ENCODE assay signal across 15 cellular contexts in genomic region chr3:48477959-48478480, GRCh38. TPM values are rescaled to one million over a fixed set of nuclear protein-coding genes. Genes with fewer than 3 reads are reported as not detected.
A peak's percentile ranks its signal among the peaks of the same experiment; 100 is the strongest.
DNase-seq lines count a peak whose midpoint lies in the region; FAIRE-seq and TF ChIP-seq lines count a peak whose summit lies in the region.
"Had no signal": no experiment of that assay in that cellular context is flagged by ENCODE, and none has a peak within 500 bp of the region (broad histone marks: within the 10 kb centered on the region; RNA-seq: fewer than 3 reads in every experiment).

No MANE protein-coding gene starts in this region.

- H3K36me3 ChIP-seq in OCI-LY1 (ENCODE audit: insufficient read depth, low read length) = no peaks in the 10 kb centered on the region
- H3K36me3 ChIP-seq in endodermal cell (ENCODE audit: control insufficient read depth, insufficient read depth, low read length) = peaks cover 4% of the 10 kb centered on the region
- no peaks in the 10 kb centered on the region for H3K36me3 ChIP-seq in transverse colon
- H3K36me3 ChIP-seq in mesenchymal stem cell (ENCODE audit: control insufficient read depth in 1 of 2, insufficient read depth in 2 of 2, low read depth in 1 of 2, low read length in 2 of 2) = peaks cover 9 to 37% of the 10 kb centered on the region in 2 experiments

- TF ChIP-seq CTCF in OCI-LY1 (IDR thresholded peaks at IDR 0.05; ENCODE audit: low read length) (no peak), endodermal cell (conservative IDR thresholded peaks at IDR 0.05) (no peak), transverse colon (IDR thresholded peaks at IDR 0.05) (no peak)

- H3K27me3 ChIP-seq in OCI-LY1 (ENCODE audit: insufficient read depth, low read length) (no peaks in the 10 kb centered on the region), endodermal cell (ENCODE audit: control insufficient read depth, insufficient read depth, low read length, poor library complexity, severe bottlenecking) (no peaks in the 10 kb centered on the region), transverse colon (no peaks in the 10 kb centered on the region), mesenchymal stem cell (ENCODE audit: control insufficient read depth in 1 of 2, insufficient read depth in 1 of 2, low read length in 2 of 2) (no peaks in the 10 kb centered on the region)

- H3K27me3 Mint-ChIP-seq in activated naive CD4-positive, alpha-beta T cell treated with anti-CD3 and anti-CD28 coated beads, Interleukin-2, amount 50 U/mL, for 24 hours = no peaks in the 10 kb centered on the region
- no peaks in the 10 kb centered on the region for H3K27me3 Mint-ChIP-seq in endodermal cell (ENCODE audit: insufficient read depth)
- H3K27me3 Mint-ChIP-seq: dendritic cell treated with granulocyte-macrophage colony-stimulating factor and Interleukin-4, amounts not matched to agents 40 ng/mL and 50 ng/mL, for 4 days; type B pancreatic cell had no signal

- H3K9me2 ChIP-seq in OCI-LY1 (ENCODE audit: low read depth, low read length) = no peaks in the 10 kb centered on the region

- no peaks in the 10 kb centered on the region for H3F3A ChIP-seq in OCI-LY1 (ENCODE audit: insufficient read depth, low read length)

- no peak overlapping the region for H2BK12ac ChIP-seq in mesenchymal stem cell (ENCODE audit: low read length in 2 of 2)

- H3K27ac ChIP-seq in OCI-LY1 (ENCODE audit: low read depth, low read length, poor library complexity, severe bottlenecking) = peak overlapping the region; percentile 79
- no peak overlapping the region for H3K27ac ChIP-seq in endodermal cell (ENCODE audit: low read depth, low read length)
- H3K27ac ChIP-seq in transverse colon = peak overlapping the region in 3 of 4 donors; percentile 30 to 41 (median 31)
- H3K27ac ChIP-seq in mesenchymal stem cell (ENCODE audit: low read length, poor library complexity, severe bottlenecking) = no peak overlapping the region

- FAIRE-seq in urothelium cell line (lab: Jason Lieb, UNC) = no peak

- peak overlapping the region; percentile 64; the same call in 1 of the 2 replicates for H3K4me2 ChIP-seq in OCI-LY1 (ENCODE audit: low read length)
- H3K4me2 ChIP-seq in mesenchymal stem cell (ENCODE audit: low read length, poor library complexity, severe bottlenecking) = no peak overlapping the region

- H3K36me3 Mint-ChIP-seq in activated naive CD4-positive, alpha-beta T cell treated with anti-CD3 and anti-CD28 coated beads, Interleukin-2, amount 50 U/mL, for 24 hours = no peaks in the 10 kb centered on the region
- H3K36me3 Mint-ChIP-seq in endodermal cell (ENCODE audit: low read depth) = peaks cover 17% of the 10 kb centered on the region

- no peak overlapping the region for H2BK5ac ChIP-seq in mesenchymal stem cell (ENCODE audit: low read depth, low read length, poor library complexity, severe bottlenecking)

- no peaks in the 10 kb centered on the region for H3K9me3 ChIP-seq in OCI-LY1 (ENCODE audit: low read length)
- H3K9me3 ChIP-seq in endodermal cell (ENCODE audit: control insufficient read depth, low read length) = no peaks in the 10 kb centered on the region
- no peaks in the 10 kb centered on the region for H3K9me3 ChIP-seq in transverse colon
- no peaks in the 10 kb centered on the region for H3K9me3 ChIP-seq in mesenchymal stem cell (ENCODE audit: control insufficient read depth, low read length)

- intact Hi-C loops in transverse colon (cut with DNase I; ENCODE audit: low total_unique reads) = no loop called here

- DNase-seq in activated naive CD4-positive, alpha-beta T cell treated with Interleukin-2 at 50 U/mL for 16 hours = no peak
- DNase-seq in endodermal cell (peak; percentile 44), transverse colon (no peak), occipital lobe (lab: John Stamatoyannopoulos, UW) (no peak), urothelium cell line (ENCODE audit: low spot score) (no peak), mesenchymal stem cell (no peak)
- DNase-seq: DMS79 treated with DMSO at 0.1 percent for 48 hours; mesendoderm; NCI-H1930; NCI-H526 treated with DMSO at 0.1 percent for 48 hours; stimulated activated CD4-positive, alpha-beta T cell treated with anti-CD3 and anti-CD28 coated beads, Interleukin-12 subunit alpha, Interleukin-12 subunit beta, amount 100 ng/mL, for 4 hours had no signal

- H3K9me3 Mint-ChIP-seq in activated naive CD4-positive, alpha-beta T cell treated with anti-CD3 and anti-CD28 coated beads, Interleukin-2, amount 50 U/mL, for 24 hours = no peaks in the 10 kb centered on the region
- H3K9me3 Mint-ChIP-seq in endodermal cell = no peaks in the 10 kb centered on the region
- H3K9me3 Mint-ChIP-seq: dendritic cell treated with granulocyte-macrophage colony-stimulating factor and Interleukin-4, amounts not matched to agents 40 ng/mL and 50 ng/mL, for 4 days; type B pancreatic cell had no signal

- peak overlapping the region; percentile 94 for H3K27ac Mint-ChIP-seq in activated naive CD4-positive, alpha-beta T cell treated with anti-CD3 and anti-CD28 coated beads, Interleukin-2, amount 50 U/mL, for 24 hours
- no peak overlapping the region for H3K27ac Mint-ChIP-seq in endodermal cell
- H3K27ac Mint-ChIP-seq: dendritic cell treated with granulocyte-macrophage colony-stimulating factor and Interleukin-4, amounts not matched to agents 40 ng/mL and 50 ng/mL, for 4 days; type B pancreatic cell had no signal

- in situ Hi-C loops in transverse colon (cut with MboI; ENCODE audit: low pct_ligation_motif_present in 1 of 4, low pct_unique_long_range_greater_than_20kb in 1 of 4, low sequenced_read_pairs in 3 of 4) = no loop called here

- H4K91ac ChIP-seq in mesenchymal stem cell (ENCODE audit: low read length) = no peak overlapping the region

- H3K4me1 Mint-ChIP-seq in activated naive CD4-positive, alpha-beta T cell treated with anti-CD3 and anti-CD28 coated beads, Interleukin-2, amount 50 U/mL, for 24 hours = peaks cover 44% of the 10 kb centered on the region
- peaks cover 21% of the 10 kb centered on the region for H3K4me1 Mint-ChIP-seq in endodermal cell

- TF ChIP-seq EP300 in transverse colon (IDR thresholded peaks at IDR 0.05; ENCODE audit: low read depth) = no peak

- no peak overlapping the region for H2AK5ac ChIP-seq in mesenchymal stem cell (ENCODE audit: low read length, severe bottlenecking)

- TF ChIP-seq POLR2A in transverse colon (IDR thresholded peaks at IDR 0.05) = no peak

- no peak overlapping the region for H3K4ac ChIP-seq in mesenchymal stem cell (ENCODE audit: low read depth in 1 of 2, low read length in 2 of 2)

- peak overlapping the region; percentile 57; the same call in 1 of the 2 replicates for H3K9ac ChIP-seq in OCI-LY1 (ENCODE audit: low read length)
- H3K9ac ChIP-seq in endodermal cell (ENCODE audit: extremely low read depth, low read length, poor library complexity, severe bottlenecking) = no peak overlapping the region
- H3K9ac ChIP-seq in mesenchymal stem cell (ENCODE audit: low read length) = no peak overlapping the region

- no peak overlapping the region for H3K14ac ChIP-seq in mesenchymal stem cell (ENCODE audit: low read length in 2 of 2)

- H3K79me1 ChIP-seq in mesenchymal stem cell (replicated peaks; ENCODE audit: low read length, poor library complexity, severe bottlenecking) = peaks cover 4% of the 10 kb centered on the region

- H3K23ac ChIP-seq in mesenchymal stem cell (ENCODE audit: low read length in 2 of 2) = no peak overlapping the region

- H3K18ac ChIP-seq in mesenchymal stem cell (ENCODE audit: low read depth in 1 of 2, low read length in 2 of 2) = no peak overlapping the region

- H2BK15ac ChIP-seq in mesenchymal stem cell (ENCODE audit: low read depth, poor library complexity, severe bottlenecking) = no peak overlapping the region

- H3K4me3 ChIP-seq in OCI-LY1 (ENCODE audit: low read depth, low read length, poor library complexity, severe bottlenecking) (peak overlapping the region; percentile 55), endodermal cell (ENCODE audit: low read length) (no peak overlapping the region), transverse colon (no peak overlapping the region), mesenchymal stem cell (ENCODE audit: insufficient read depth in 1 of 2, low read depth in 1 of 2, low read length in 2 of 2) (no peak overlapping the region)

- H2BK120ac ChIP-seq in mesenchymal stem cell (ENCODE audit: low read depth, low read length) = no peak overlapping the region

- no peak overlapping the region for H4K8ac ChIP-seq in mesenchymal stem cell (ENCODE audit: low read length)

- H3K4me1 ChIP-seq in OCI-LY1 (ENCODE audit: insufficient read depth, low read length, severe bottlenecking) (peaks cover 35% of the 10 kb centered on the region), endodermal cell (ENCODE audit: control insufficient read depth, insufficient read depth, low read length) (peaks cover 10% of the 10 kb centered on the region), transverse colon (peaks cover 5 to 8% (median 7%) of the 10 kb centered on the region in 4 donors), mesenchymal stem cell (ENCODE audit: control insufficient read depth, insufficient read depth, low read depth, low read length) (peaks cover 10% of the 10 kb centered on the region)

- no peaks in the 10 kb centered on the region for H4K20me1 ChIP-seq in OCI-LY1 (ENCODE audit: insufficient read depth, low read length)

- no peaks in the 10 kb centered on the region for H3K79me2 ChIP-seq in OCI-LY1 (ENCODE audit: insufficient read depth, low read length)

- 83 to 94% methylated on average over 3 to 8 of the region's 8 CpGs for WGBS in endodermal cell (ENCODE audit: insufficient coverage in 1 of 2, insufficient read length in 1 of 2), 2 experiments
- 88% methylated on average over 8 of the region's 8 CpGs; no CpG with 5 or more reads in 1 of the 2 donors for WGBS in transverse colon (ENCODE audit: low coverage in 1 of 2), 2 donors
- WGBS in mesenchymal stem cell = 94% methylated on average over 8 of the region's 8 CpGs

- peak overlapping the region; percentile 7 for H3K4me3 Mint-ChIP-seq in activated naive CD4-positive, alpha-beta T cell treated with anti-CD3 and anti-CD28 coated beads, Interleukin-2, amount 50 U/mL, for 24 hours
- no peak overlapping the region for H3K4me3 Mint-ChIP-seq in endodermal cell
- H3K4me3 Mint-ChIP-seq: dendritic cell treated with granulocyte-macrophage colony-stimulating factor and Interleukin-4, amounts not matched to agents 40 ng/mL and 50 ng/mL, for 4 days; type B pancreatic cell had no signal

- no peak overlapping the region for H2AFZ ChIP-seq in OCI-LY1 (ENCODE audit: low read length)
- no peak overlapping the region for H2AFZ ChIP-seq in mesenchymal stem cell (ENCODE audit: low read depth, low read length)

RNA-seq across cellular contexts. Expression of gene SHISA5, which starts 26.0 kb away (rescaled TPM):
- total RNA-seq in endodermal cell (100 to 1,000 TPM; 192 to 193 TPM), transverse colon (10 to 100 TPM; 72.9 to 89.4 (median 80.8) TPM), occipital lobe (72.5 TPM)
- polyA plus RNA-seq in endodermal cell (2013, experiment 1 of 2) = 132 TPM
- 117 TPM for polyA plus RNA-seq in endodermal cell (2013, experiment 2 of 2)
- 415 TPM for polyA plus RNA-seq in mesenchymal stem cell (2013, experiment 1 of 2)
- polyA plus RNA-seq in mesenchymal stem cell (2013, experiment 2 of 2) = 408 TPM

RNA-seq across cellular contexts. Expression of gene ATRIP, which starts 31.5 kb away (rescaled TPM):
- total RNA-seq in endodermal cell (10 to 100 TPM; 11.7 to 16.1 TPM), transverse colon (1 to 10 TPM; 1.8 to 4.4 (median 2.9) TPM), occipital lobe (5.9 TPM)
- 11.6 TPM for polyA plus RNA-seq in endodermal cell (2013, experiment 1 of 2)
- 15.2 TPM for polyA plus RNA-seq in endodermal cell (2013, experiment 2 of 2)
- polyA plus RNA-seq in mesenchymal stem cell (2013, experiment 1 of 2) = 4.5 TPM
- 4.8 TPM for polyA plus RNA-seq in mesenchymal stem cell (2013, experiment 2 of 2)

RNA-seq across cellular contexts. Expression of gene TMA7, which starts 38.0 kb away (rescaled TPM):
- total RNA-seq in endodermal cell = 100 to 1,000 TPM; 290 to 326 TPM
- polyA plus RNA-seq in endodermal cell (2013, experiment 1 of 2) = 420 TPM
- polyA plus RNA-seq in endodermal cell (2013, experiment 2 of 2) = 414 TPM
- 100 to 1,000 TPM; 115 to 279 (median 192) TPM for total RNA-seq in transverse colon
- total RNA-seq in occipital lobe = 61.3 TPM
- 723 TPM for polyA plus RNA-seq in mesenchymal stem cell (2013, experiment 1 of 2)
- 747 TPM for polyA plus RNA-seq in mesenchymal stem cell (2013, experiment 2 of 2)

RNA-seq across cellular contexts. Expression of gene CCDC51, which starts 38.1 kb away (rescaled TPM):
- 10 to 100 TPM; 14.5 to 14.6 TPM for total RNA-seq in endodermal cell
- 15.2 TPM for polyA plus RNA-seq in endodermal cell (2013, experiment 1 of 2)
- 14.4 TPM for polyA plus RNA-seq in endodermal cell (2013, experiment 2 of 2)
- total RNA-seq in transverse colon = 10 to 100 TPM in 2 of 4 donors, 1 to 10 TPM in 2; 2.8 to 14.1 (median 8.2) TPM
- total RNA-seq in occipital lobe = 7.5 TPM
- polyA plus RNA-seq in mesenchymal stem cell (2013, experiment 1 of 2) = 11.4 TPM
- 11.7 TPM for polyA plus RNA-seq in mesenchymal stem cell (2013, experiment 2 of 2)

RNA-seq across cellular contexts. Expression of gene PLXNB1, which starts 48.1 kb away (rescaled TPM):
- total RNA-seq in endodermal cell (100 to 1,000 TPM; 175 to 216 TPM), transverse colon (100 to 1,000 TPM; 129 to 530 (median 245) TPM), occipital lobe (26.8 TPM)
- 165 TPM for polyA plus RNA-seq in endodermal cell (2013, experiment 1 of 2)
- 157 TPM for polyA plus RNA-seq in endodermal cell (2013, experiment 2 of 2)
- 15.6 TPM for polyA plus RNA-seq in mesenchymal stem cell (2013, experiment 1 of 2)
- polyA plus RNA-seq in mesenchymal stem cell (2013, experiment 2 of 2) = 12.6 TPM

Comparison
In these comparisons a context has a peak if more than half of its experiments do, and no peak if none do; other contexts are left out.
1. H3K27ac ChIP-seq: peak in OCI-LY1 (single experiment) and transverse colon (3 of 4); none in endodermal cell (single experiment) and mesenchymal stem cell (single experiment).